8 cellular contexts compared by ENCODE assay signal in the genomic region with DNA sequence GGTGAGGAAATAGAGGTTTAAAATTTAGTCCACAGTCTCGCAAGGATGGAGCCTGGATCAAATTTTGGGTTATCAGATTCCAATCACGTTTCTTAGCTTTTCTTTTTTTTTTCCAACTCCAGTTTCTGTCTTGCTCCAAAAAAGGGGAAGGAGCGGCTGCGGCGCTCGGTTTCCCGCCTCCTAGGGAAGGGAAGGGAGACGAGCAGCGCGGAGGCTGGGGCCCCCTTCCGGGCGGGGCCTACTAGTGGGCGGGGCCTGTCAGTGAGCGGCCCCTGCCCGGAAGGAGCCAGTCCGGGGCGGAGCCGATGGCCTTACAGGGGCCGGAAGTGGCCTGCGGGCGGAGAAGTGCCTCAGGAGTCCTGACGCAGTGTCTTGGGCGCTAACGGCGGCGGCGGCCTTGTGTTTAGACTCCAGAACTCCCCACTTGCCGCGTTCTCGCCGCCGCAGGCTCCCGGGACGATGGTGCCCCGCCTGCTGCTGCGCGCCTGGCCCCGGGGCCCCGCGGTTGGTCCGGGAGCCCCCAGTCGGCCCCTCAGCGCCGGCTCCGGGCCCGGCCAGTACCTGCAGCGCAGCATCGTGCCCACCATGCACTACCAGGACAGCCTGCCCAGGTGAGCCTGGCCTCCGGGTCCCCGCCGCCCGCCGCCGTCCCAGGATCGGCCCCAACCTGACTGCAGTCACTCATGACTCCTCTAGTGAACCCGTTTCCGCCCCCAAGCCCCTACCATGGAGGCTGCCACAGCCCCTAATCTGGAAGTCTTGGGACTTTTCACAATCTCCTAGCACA. TPM values are rescaled to one million over a fixed set of nuclear protein-coding genes. Genes with fewer than 3 reads are reported as not detected.
A peak's percentile ranks its signal among the peaks of the same experiment; 100 is the strongest.
DNase-seq lines count a peak whose midpoint lies in the region; ATAC-seq and TF ChIP-seq lines count a peak whose summit lies in the region.

A gene (plus strand): TSS at position 340 of the 787 bp plus-strand sequence. CDS start 120 bp downstream, at position 460.

- H3K4me1 ChIP-seq in rectal smooth muscle tissue (ENCODE audit: control insufficient read depth, insufficient read depth, low read length) (peaks cover 16% of the 10 kb centered on the region), vagina (peaks cover 40% of the 10 kb centered on the region)

- no peaks in the 10 kb centered on the region for H3K27me3 ChIP-seq in rectal smooth muscle tissue (ENCODE audit: control insufficient read depth, insufficient read depth, low read length)
- no peaks in the 10 kb centered on the region for H3K27me3 ChIP-seq in vagina

- in situ Hi-C loops in astrocyte of the cerebellum (cut with HindIII; ENCODE audit: low sequenced_read_pairs) = no loop called here

- DNase-seq in NCI-H2081 treated with DMSO at 0.1 percent for 48 hours (lab: John Stamatoyannopoulos, UW) = peak; percentile 76
- DNase-seq in T1000 (lab: John Stamatoyannopoulos, UW) = peak; percentile 86
- DNase-seq in astrocyte of the cerebellum (ENCODE audit: low read depth) = peak; percentile 68
- DNase-seq in hepatic stellate cell (ENCODE audit: low spot score) = peak; percentile 94
- no peak for DNase-seq in vagina (ENCODE audit: extremely low spot score in 2 of 2)

- ATAC-seq in GM18511 (IDR thresholded peaks at IDR 0.05; ENCODE audit: unreplicated experiment) (peak; percentile 99), HG03025 (IDR thresholded peaks at IDR 0.05; ENCODE audit: low FRiP score, unreplicated experiment) (peak; percentile 97)

- TF ChIP-seq CTCF in astrocyte of the cerebellum (IDR thresholded peaks at IDR 0.05; ENCODE audit: low read depth, low read length, missing control alignments) (no peak), vagina (IDR thresholded peaks at IDR 0.05) (no peak)

- H3K36me3 ChIP-seq in rectal smooth muscle tissue (ENCODE audit: control insufficient read depth, insufficient read depth, low read length) (no peaks in the 10 kb centered on the region), vagina (peaks cover 0 to 10% of the 10 kb centered on the region in 2 donors)

- H3K9me3 ChIP-seq in vagina = no peaks in the 10 kb centered on the region

- H3K4me3 ChIP-seq in astrocyte of the cerebellum (ENCODE audit: low read depth, low read length) (peak within 1 kb of the TSS; percentile 77), rectal smooth muscle tissue (ENCODE audit: low read length) (peak within 1 kb of the TSS; percentile 91), vagina (peak within 1 kb of the TSS; percentile 95 to 100)

- intact Hi-C loops in vagina (cut with DNase I) = loop anchor here (5.0 kb wide), 1 partner anchor 1319 kb away; a partner anchor contains a TSS

- peak within 1 kb of the TSS; percentile 98 for H3K27ac ChIP-seq in rectal smooth muscle tissue (ENCODE audit: low read depth, low read length)
- H3K27ac ChIP-seq in vagina = peak within 1 kb of the TSS; percentile 99

- peak within 1 kb of the TSS; percentile 89 for H3K9ac ChIP-seq in rectal smooth muscle tissue (ENCODE audit: low read length)

- TF ChIP-seq POLR2A in vagina (IDR thresholded peaks at IDR 0.05) = peak; percentile 86 to 97

RNA-seq across cellular contexts. Expression of the gene that starts here (rescaled TPM):
- 16.7 TPM for total RNA-seq in vagina

Comparison
In these comparisons a context has a peak if more than half of its experiments do, and no peak if none do; other contexts are left out.
1. DNase-seq: peak in NCI-H2081 treated with DMSO at 0.1 percent for 48 hours (single experiment), T1000 (single experiment), astrocyte of the cerebellum (single experiment) and hepatic stellate cell (single experiment); none in vagina (0 of 2).
2. Peak in every context shown above with its lines, with median percentiles within 50 percentile points of each other: H3K4me3 ChIP-seq.